In genomic region chr17:20281860-20282259, GRCh38 we compare ENCODE assay signal across 15 cellular contexts.
DNase-seq lines count a peak whose midpoint lies in the region; ATAC-seq and TF ChIP-seq lines count a peak whose summit lies in the region.
"Had no signal": no experiment of that assay in that cellular context is flagged by ENCODE, and none has a peak within 500 bp of the region (broad histone marks: within the 10 kb centered on the region; RNA-seq: fewer than 3 reads in every experiment).

No MANE protein-coding gene starts in this region.

- no TSS peak for BruUV-seq in PC-3 (replicated peaks; lab: Mats Ljungman, UMichigan)

- H3K4me1 ChIP-seq in colonic mucosa, result no peaks in the 10 kb centered on the region
- peaks cover 16% of the 10 kb centered on the region for H3K4me1 ChIP-seq in PC-3 (ENCODE audit: insufficient read depth, low read length)
- H3K4me1 ChIP-seq: parathyroid adenoma had no signal

- H2AFZ ChIP-seq in PC-3 (ENCODE audit: low read length), result no peak overlapping the region
- H2AFZ ChIP-seq: parathyroid adenoma had no signal

- CTCF ChIA-PET in PC-3 (lab: Charles Lee), result no interaction called here

- no peaks in the 10 kb centered on the region for H3K27me3 ChIP-seq in colonic mucosa
- no peaks in the 10 kb centered on the region for H3K27me3 ChIP-seq in PC-3 (ENCODE audit: low read length)

- H3K9ac ChIP-seq in colonic mucosa (ENCODE audit: low read depth in 2 of 2, low read length in 2 of 2) (no peak overlapping the region), PC-3 (ENCODE audit: low read length) (no peak overlapping the region)
- H3K9ac ChIP-seq: parathyroid adenoma had no signal

- POLR2A ChIA-PET in PC-3 (lab: Charles Lee; ENCODE audit: unreplicated experiment), result no interaction called here

- H3K9me3 ChIP-seq in colonic mucosa, result no peaks in the 10 kb centered on the region
- H3K9me3 ChIP-seq in PC-3 (ENCODE audit: low read length), result no peaks in the 10 kb centered on the region

- no peaks in the 10 kb centered on the region for H3K79me2 ChIP-seq in PC-3 (ENCODE audit: low read length)
- H3K79me2 ChIP-seq: parathyroid adenoma had no signal

- ATAC-seq in PC-3 (no peak), HG03439 (IDR thresholded peaks at IDR 0.05; ENCODE audit: unreplicated experiment) (no peak)

- peak in 8 of 14 donors; percentile 21 to 66 (median 50) for DNase-seq in C1 segment of cervical spinal cord (lab: John Stamatoyannopoulos, UW)
- DNase-seq in NOMO-1 treated with DMSO at 0.1 percent for 48 hours (lab: John Stamatoyannopoulos, UW; ENCODE audit: unreplicated experiment), result peak; percentile 84
- DNase-seq in colonic mucosa, result peak; percentile 19
- peak; percentile 48 for DNase-seq in midbrain (lab: John Stamatoyannopoulos, UW)
- DNase-seq in PC-3, result no peak
- no peak for DNase-seq in NCI-H187 (lab: John Stamatoyannopoulos, UW)
- no peak for DNase-seq in A172 (ENCODE audit: low spot score)
- DNase-seq: activated CD8-positive, alpha-beta memory T cell treated with anti-CD3 and anti-CD28 coated beads, Interleukin-2, amount 50 U/mL, for 4 hours; activated naive CD8-positive, alpha-beta T cell treated with anti-CD3 and anti-CD28 coated beads, Interleukin-2, amount 10 ng/mL, durations not matched to agents 7 days and 5 days; AML-193; EL; NCI-H146; stimulated activated naive CD4-positive, alpha-beta T cell treated with Interleukin-2 at 50 U/mL for 16 hours had no signal

- H3F3A ChIP-seq in PC-3 (ENCODE audit: low read length, unreplicated experiment), result no peaks in the 10 kb centered on the region

- no peak overlapping the region for H3K27ac ChIP-seq in colonic mucosa
- H3K27ac ChIP-seq in PC-3 (ENCODE audit: low read length), result no peak overlapping the region
- H3K27ac ChIP-seq: parathyroid adenoma had no signal

- no peaks in the 10 kb centered on the region for H4K20me1 ChIP-seq in PC-3 (ENCODE audit: low read length)

- no peaks in the 10 kb centered on the region for H3K9me2 ChIP-seq in PC-3 (replicated peaks; ENCODE audit: low read length)

- H3K4me2 ChIP-seq in PC-3 (ENCODE audit: low read length), result no peak overlapping the region

- H3K36me3 ChIP-seq in colonic mucosa (no peaks in the 10 kb centered on the region), PC-3 (ENCODE audit: low read depth, low read length) (peaks cover 7% of the 10 kb centered on the region)

- intact Hi-C loops in colonic mucosa (cut with DNase I), result no loop called here
- intact Hi-C loops in PC-3 (cut with micrococcal nuclease), result no loop called here

- H3K4me3 ChIP-seq in colonic mucosa (no peak overlapping the region), PC-3 (ENCODE audit: low read length) (no peak overlapping the region)

- TF ChIP-seq CTCF in colonic mucosa (IDR thresholded peaks at IDR 0.05) (no peak), PC-3 (conservative IDR thresholded peaks at IDR 0.05; ENCODE audit: low read depth, low read length) (no peak)

Comparison
In these comparisons a context has a peak if more than half of its experiments do, and no peak if none do; other contexts are left out.
1. DNase-seq: peak in C1 segment of cervical spinal cord (8 of 14), NOMO-1 treated with DMSO at 0.1 percent for 48 hours (single experiment), colonic mucosa (single experiment) and midbrain (single experiment); none in PC-3 (single experiment), NCI-H187 (0 of 2) and A172 (single experiment).